In the genomic region with DNA sequence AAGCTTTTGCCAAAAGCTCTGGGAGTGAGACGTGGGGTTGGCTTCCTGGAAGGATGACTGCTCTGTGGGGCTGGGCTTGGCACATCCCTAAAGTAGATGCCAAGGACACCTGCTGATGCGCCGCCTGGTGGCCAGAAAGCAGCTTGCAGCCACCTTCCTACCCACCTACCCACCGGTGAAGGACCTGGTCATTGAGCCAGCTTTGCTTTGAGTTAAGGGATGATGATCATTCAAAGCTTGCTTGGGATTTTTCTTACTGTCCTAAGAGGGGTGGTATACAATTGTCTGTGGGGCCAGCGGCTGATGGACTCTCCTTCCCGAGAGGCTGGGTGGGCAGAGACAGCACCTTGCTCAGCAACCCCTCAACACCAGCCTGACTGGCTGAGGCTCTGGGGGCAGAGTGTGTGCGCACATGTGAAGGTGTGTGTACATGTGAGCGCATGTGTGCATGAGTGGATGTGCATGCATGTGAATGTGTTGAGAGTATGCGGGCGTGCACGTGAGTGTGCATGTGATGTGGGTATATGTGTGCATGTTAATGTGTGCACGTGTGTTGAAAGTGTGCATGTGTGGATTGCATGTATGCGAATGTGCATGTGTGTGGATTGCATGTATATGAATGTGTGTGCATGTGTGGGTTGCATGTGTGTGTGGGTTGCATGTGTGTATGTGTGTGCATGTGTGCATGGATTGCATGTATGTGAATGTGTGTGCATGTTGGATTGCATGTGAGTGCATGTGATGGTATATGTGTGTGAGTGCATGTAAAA, we compare ENCODE assay signal across 8 cellular contexts. TPM values are rescaled to one million over a fixed set of nuclear protein-coding genes. Genes with fewer than 3 reads are reported as not detected.
DNase-seq lines count a peak whose midpoint lies in the region; ATAC-seq and TF ChIP-seq lines count a peak whose summit lies in the region.

No MANE protein-coding gene starts in this region.

- H3K4me3 ChIP-seq in BJ (ENCODE audit: low read depth, low read length) (no peak overlapping the region), heart right ventricle (no peak overlapping the region)

- H3K27ac ChIP-seq in heart right ventricle, result no peak overlapping the region

- WGBS in heart right ventricle, 2 donors, result 63 to 64% methylated on average over 13 of the region's 13 CpGs

- intact Hi-C loops in heart right ventricle (cut with DNase I), result loop anchor here in 6 of 10 donors (2.0 to 10.0 kb wide), 4 partner anchors 18 to 352 kb away; a partner anchor contains a TSS

- H3K4me1 Mint-ChIP-seq in activated naive CD4-positive, alpha-beta T cell treated with anti-CD3 and anti-CD28 coated beads, Interleukin-2, amount 10 ng/mL, durations not matched to agents 7 days and 5 days, result no peaks in the 10 kb centered on the region

- H3K36me3 ChIP-seq in BJ (ENCODE audit: control insufficient read depth, insufficient read depth, low read length), result no peaks in the 10 kb centered on the region; the same call in 1 of the 2 replicates
- peaks cover 0 to 14% (median 0%) of the 10 kb centered on the region in 9 donors for H3K36me3 ChIP-seq in heart right ventricle

- CTCF ChIA-PET in BJ (lab: Yijun Ruan, JAX), result interaction anchor here (0.8 to 3.8 kb wide), 14 partner anchors 9 to 359 kb away, joined by 3 to 24 read pairs (median 4); no protein-coding TSS in a partner anchor
- CTCF ChIA-PET in activated naive CD4-positive, alpha-beta T cell treated with anti-CD3 and anti-CD28 coated beads, Interleukin-2, amount 10 ng/mL, durations not matched to agents 7 days and 5 days (lab: Charles Lee), result interaction anchor here (0.6 to 1.7 kb wide), 12 partner anchors 9 to 90 kb away, joined by 3 to 7 read pairs (median 4); a partner anchor contains a TSS

- peaks cover 13 to 49% (median 26%) of the 10 kb centered on the region in 9 donors for H3K4me1 ChIP-seq in heart right ventricle

- no peak overlapping the region for H3K4me3 Mint-ChIP-seq in activated naive CD4-positive, alpha-beta T cell treated with anti-CD3 and anti-CD28 coated beads, Interleukin-2, amount 10 ng/mL, durations not matched to agents 7 days and 5 days

- TF ChIP-seq CTCF in BJ (IDR thresholded peaks at IDR 0.05; ENCODE audit: insufficient read depth, low read depth, low read length), result peak; percentile 75
- TF ChIP-seq CTCF in heart right ventricle (IDR thresholded peaks at IDR 0.05), result peak; percentile 74 to 87 (median 83)

- POLR2A ChIA-PET in BJ (lab: Charles Lee), result no interaction called here

- H3K27me3 Mint-ChIP-seq in activated naive CD4-positive, alpha-beta T cell treated with anti-CD3 and anti-CD28 coated beads, Interleukin-2, amount 10 ng/mL, durations not matched to agents 7 days and 5 days, result peaks cover 22% of the 10 kb centered on the region

- no peaks in the 10 kb centered on the region for H3K9me3 ChIP-seq in heart right ventricle

- ATAC-seq in heart right ventricle (peak in 5 of 8 donors; percentile 13 to 43 (median 31)), GM21390 (IDR thresholded peaks at IDR 0.05; ENCODE audit: unreplicated experiment) (no peak), GM21381 (IDR thresholded peaks at IDR 0.05; ENCODE audit: unreplicated experiment) (no peak)

- H3K27ac Mint-ChIP-seq in activated naive CD4-positive, alpha-beta T cell treated with anti-CD3 and anti-CD28 coated beads, Interleukin-2, amount 10 ng/mL, durations not matched to agents 7 days and 5 days, result no peak overlapping the region

- peaks cover 7% of the 10 kb centered on the region for H3K9me3 Mint-ChIP-seq in activated naive CD4-positive, alpha-beta T cell treated with anti-CD3 and anti-CD28 coated beads, Interleukin-2, amount 10 ng/mL, durations not matched to agents 7 days and 5 days

- H3K36me3 Mint-ChIP-seq in activated naive CD4-positive, alpha-beta T cell treated with anti-CD3 and anti-CD28 coated beads, Interleukin-2, amount 10 ng/mL, durations not matched to agents 7 days and 5 days, result no peaks in the 10 kb centered on the region

- DNase-seq in BJ (ENCODE audit: low read depth), result no peak
- DNase-seq in HK-2 (ENCODE audit: unreplicated experiment), result peak; percentile 68
- DNase-seq in SKM-1 treated with dmso at 0.1 percent for 144 hours (lab: John Stamatoyannopoulos, UW; ENCODE audit: unreplicated experiment), result peak; percentile 38
- peak; percentile 81 for DNase-seq in activated naive CD4-positive, alpha-beta T cell treated with anti-CD3 and anti-CD28 coated beads, Interleukin-2, amount 10 ng/mL, durations not matched to agents 7 days and 5 days
- peak; percentile 63 to 73 for DNase-seq in heart right ventricle
- DNase-seq in stimulated activated CD4-positive, alpha-beta T cell treated with anti-CD3 and anti-CD28 coated beads, Interleukin-12 subunit alpha, Interleukin-12 subunit beta, amount 100 ng/mL, for 24 hours (ENCODE audit: low read depth in 2 of 2), result peak; percentile 40 to 61

- no peaks in the 10 kb centered on the region for H3K27me3 ChIP-seq in BJ (ENCODE audit: control insufficient read depth, insufficient read depth, low read length)
- H3K27me3 ChIP-seq in heart right ventricle, result no peaks in the 10 kb centered on the region

RNA-seq across cellular contexts. Expression of a gene that starts 18.6 kb away (rescaled TPM):
- polyA plus RNA-seq in BJ (2011; rRNA removed) (13.8 and 20.7 TPM in 2 replicates), heart right ventricle (100 to 1,000 TPM; 108 to 224 TPM)
- 9.7 and 21.8 TPM in 2 replicates for polyA minus RNA-seq in BJ (2011; rRNA and poly(A)+ RNA removed)
- total RNA-seq in heart right ventricle, result 100 to 1,000 TPM in 3 of 10 donors, 10 to 100 TPM in 7; 29.3 to 685 (median 62.8) TPM

RNA-seq across cellular contexts. Expression of a gene that starts 32.0 kb away (rescaled TPM):
- 4.7 and 7.4 TPM in 2 replicates for polyA plus RNA-seq in BJ (2011; rRNA removed)
- 6.7 and 7.9 TPM in 2 replicates for polyA minus RNA-seq in BJ (2011; rRNA and poly(A)+ RNA removed)
- total RNA-seq in heart right ventricle, result 10 to 100 TPM; 20.1 to 45.5 (median 26.6) TPM
- 10 to 100 TPM in 1 of 2 donors, 1 to 10 TPM in 1; 9.7 to 54.1 TPM for polyA plus RNA-seq in heart right ventricle

RNA-seq across cellular contexts. Expression of a gene that starts 33.0 kb away (rescaled TPM):
- polyA plus RNA-seq in BJ (2011; rRNA removed) (58.7 and 83.5 TPM in 2 replicates), heart right ventricle (10 to 100 TPM in 1 of 2 donors, 1 to 10 TPM in 1; 4.1 to 16.7 TPM)
- 31.8 and 40.0 TPM in 2 replicates for polyA minus RNA-seq in BJ (2011; rRNA and poly(A)+ RNA removed)
- 10 to 100 TPM; 19.9 to 33.4 (median 24.4) TPM for total RNA-seq in heart right ventricle

Comparison
In these comparisons a context has a peak if more than half of its experiments do, and no peak if none do; other contexts are left out.
1. ATAC-seq: peak in heart right ventricle (5 of 8); none in GM21390 (single experiment) and GM21381 (single experiment).